ENCODE assay signal across 8 cellular contexts in the genomic region with DNA sequence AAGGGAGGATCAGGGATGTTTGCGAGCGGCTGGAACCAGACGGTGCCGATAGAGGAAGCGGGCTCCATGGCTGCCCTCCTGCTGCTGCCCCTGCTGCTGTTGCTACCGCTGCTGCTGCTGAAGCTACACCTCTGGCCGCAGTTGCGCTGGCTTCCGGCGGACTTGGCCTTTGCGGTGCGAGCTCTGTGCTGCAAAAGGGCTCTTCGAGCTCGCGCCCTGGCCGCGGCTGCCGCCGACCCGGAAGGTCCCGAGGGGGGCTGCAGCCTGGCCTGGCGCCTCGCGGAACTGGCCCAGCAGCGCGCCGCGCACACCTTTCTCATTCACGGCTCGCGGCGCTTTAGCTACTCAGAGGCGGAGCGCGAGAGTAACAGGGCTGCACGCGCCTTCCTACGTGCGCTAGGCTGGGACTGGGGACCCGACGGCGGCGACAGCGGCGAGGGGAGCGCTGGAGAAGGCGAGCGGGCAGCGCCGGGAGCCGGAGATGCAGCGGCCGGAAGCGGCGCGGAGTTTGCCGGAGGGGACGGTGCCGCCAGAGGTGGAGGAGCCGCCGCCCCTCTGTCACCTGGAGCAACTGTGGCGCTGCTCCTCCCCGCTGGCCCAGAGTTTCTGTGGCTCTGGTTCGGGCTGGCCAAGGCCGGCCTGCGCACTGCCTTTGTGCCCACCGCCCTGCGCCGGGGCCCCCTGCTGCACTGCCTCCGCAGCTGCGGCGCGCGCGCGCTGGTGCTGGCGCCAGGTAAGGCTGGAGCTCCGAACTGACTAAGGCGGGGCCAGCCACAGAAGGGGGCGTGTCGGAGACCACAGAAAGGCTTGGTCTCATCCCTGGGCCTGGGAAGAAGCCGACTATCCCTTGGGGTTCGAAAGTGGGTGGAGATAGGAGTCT. TPM values are rescaled to one million over a fixed set of nuclear protein-coding genes. Genes with fewer than 3 reads are reported as not detected.
DNase-seq lines count a peak whose midpoint lies in the region; ATAC-seq and TF ChIP-seq lines count a peak whose summit lies in the region.

No MANE protein-coding gene starts in this region.

- peak overlapping the region; percentile 75 for H3K27ac Mint-ChIP-seq in activated B cell treated with CpG ODN at 0.5 μM for 24 hours

- DNase-seq in DMS79 treated with DMSO at 0.1 percent for 48 hours (lab: John Stamatoyannopoulos, UW) (peak; percentile 74), HFF-Myc (ENCODE audit: extremely low read depth, low read depth) (no peak), NCI-H2081 (lab: John Stamatoyannopoulos, UW) (peak; percentile 80 to 87), activated B cell treated with CpG ODN at 0.5 μM for 24 hours (peak; percentile 50), cerebellum (ENCODE audit: low spot score) (peak; percentile 70), left lobe of liver (ENCODE audit: low spot score) (peak; percentile 83), glomerular visceral epithelial cell (ENCODE audit: extremely low spot score) (no peak)
- peak; percentile 37 to 47 for DNase-seq in stimulated activated CD4-positive, alpha-beta T cell treated with anti-CD3 and anti-CD28 coated beads, Interleukin-4, amount 100 ng/mL, for 48 hours (ENCODE audit: low read depth in 2 of 2)

- peaks cover 31% of the 10 kb centered on the region for H3K4me1 Mint-ChIP-seq in activated B cell treated with CpG ODN at 0.5 μM for 24 hours

- no peak for TF ChIP-seq CTCF in HFF-Myc (IDR thresholded peaks at IDR 0.05; ENCODE audit: low read depth, low read length, missing control alignments)
- TF ChIP-seq CTCF in activated B cell treated with CpG ODN at 0.5 μM for 24 hours (IDR thresholded peaks at IDR 0.05): no peak

- peak; percentile 71 for ATAC-seq in activated B cell treated with CpG ODN at 0.5 μM for 24 hours (ENCODE audit: low read depth)
- peak; percentile 66 for ATAC-seq in left lobe of liver

- CTCF ChIA-PET in activated B cell treated with CpG ODN at 0.5 μM for 24 hours (lab: Charles Lee): interaction anchor here (0.8 to 2.0 kb wide), 5 partner anchors 12 to 209 kb away, joined by 3 to 5 read pairs (median 3); no protein-coding TSS in a partner anchor

- POLR2A ChIA-PET in activated B cell treated with CpG ODN at 0.5 μM for 24 hours (lab: Charles Lee): interaction anchor here (0.7 to 3.4 kb wide), 17 partner anchors 8 to 405 kb away, joined by 3 to 13 read pairs (median 6); partner anchors contain the start of genes CHTOP, CRTC2, DENND4B and INTS3

- peak overlapping the region; percentile 86 for H3K4me3 Mint-ChIP-seq in activated B cell treated with CpG ODN at 0.5 μM for 24 hours

- peaks cover 20% of the 10 kb centered on the region for H3K36me3 Mint-ChIP-seq in activated B cell treated with CpG ODN at 0.5 μM for 24 hours (ENCODE audit: low read depth)

- peak overlapping the region; percentile 56 for H3K4me3 ChIP-seq in HFF-Myc (replicated peaks; ENCODE audit: low read depth, low read length)

- H3K27me3 Mint-ChIP-seq in activated B cell treated with CpG ODN at 0.5 μM for 24 hours: no peaks in the 10 kb centered on the region

- intact Hi-C loops in activated B cell treated with CpG ODN at 0.5 μM for 24 hours (cut with micrococcal nuclease): loop anchor here (1.0 to 10.0 kb wide), 3 partner anchors 8 to 261 kb away; no protein-coding TSS in a partner anchor

- no peaks in the 10 kb centered on the region for H3K9me3 Mint-ChIP-seq in activated B cell treated with CpG ODN at 0.5 μM for 24 hours

RNA-seq across cellular contexts. Expression of gene SLC27A3, which starts 0.5 kb away (rescaled TPM):
- total RNA-seq in activated B cell treated with CpG ODN at 0.5 μM for 24 hours (7.8 and 12.6 TPM in 2 replicates), cerebellum (9.6 TPM), left lobe of liver (60.7 TPM)

RNA-seq across cellular contexts. Expression of gene INTS3, which starts 47.8 kb away (rescaled TPM):
- total RNA-seq in activated B cell treated with CpG ODN at 0.5 μM for 24 hours: 81.1 and 88.6 TPM in 2 replicates
- 53.0 TPM for total RNA-seq in cerebellum
- total RNA-seq in left lobe of liver: 21.9 TPM

Comparison
In these comparisons a context has a peak if more than half of its experiments do, and no peak if none do; other contexts are left out.
1. DNase-seq: peak in DMS79 treated with DMSO at 0.1 percent for 48 hours (single experiment), NCI-H2081 (2 of 2), activated B cell treated with CpG ODN at 0.5 μM for 24 hours (single experiment), cerebellum (single experiment), left lobe of liver (single experiment) and stimulated activated CD4-positive, alpha-beta T cell treated with anti-CD3 and anti-CD28 coated beads, Interleukin-4, amount 100 ng/mL, for 48 hours (2 of 2); none in HFF-Myc (single experiment) and glomerular visceral epithelial cell (single experiment).